ENCODE assay signal across 1 cellular context in the genomic region with DNA sequence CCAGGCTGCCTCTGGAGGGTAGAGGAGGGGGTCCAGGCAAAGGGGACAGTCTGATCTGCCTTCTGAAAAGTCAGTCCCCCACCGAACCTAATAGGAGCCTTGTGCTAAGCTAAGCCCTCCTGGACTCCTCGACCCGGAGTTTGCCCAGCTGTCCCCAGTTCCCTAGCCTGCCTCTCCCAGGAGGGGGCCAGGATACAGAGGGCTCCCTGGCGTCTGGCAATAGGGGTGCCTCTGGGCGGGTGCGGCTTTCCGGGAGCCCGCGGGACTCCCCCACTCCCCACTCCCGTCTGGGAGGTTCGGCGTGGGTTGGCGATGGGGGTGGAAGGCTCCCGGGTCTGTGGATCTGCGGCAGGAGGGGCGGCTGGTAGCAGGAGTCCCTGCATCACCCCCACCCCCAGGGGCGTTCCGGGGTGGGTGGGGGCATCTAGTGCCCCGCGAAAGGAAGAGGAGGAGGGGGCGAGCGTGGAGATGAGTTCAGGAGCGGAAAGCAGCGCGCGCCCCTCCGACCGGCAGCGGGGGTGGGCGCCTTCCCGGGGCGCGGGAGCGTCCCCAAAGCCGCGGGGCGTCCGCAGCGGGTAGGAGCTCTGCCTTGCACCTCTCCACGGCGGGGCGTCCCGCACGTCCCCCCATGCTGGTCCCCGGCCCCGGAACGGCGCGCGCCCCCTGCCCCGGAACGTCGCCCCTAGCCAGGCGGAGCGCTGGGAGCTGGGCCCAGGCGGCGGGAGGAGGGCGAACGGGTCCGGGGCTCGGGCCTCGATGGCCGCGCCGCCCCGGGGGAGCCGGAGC.
TF ChIP-seq lines count a peak whose summit lies in the region.

No MANE protein-coding gene starts in this region.

TF ChIP-seq in WTC11, 78 proteins besides CTCF, POLR2A, EP300 and RAD21 (continued from another document):
- TF ChIP-seq, protein P1, sequence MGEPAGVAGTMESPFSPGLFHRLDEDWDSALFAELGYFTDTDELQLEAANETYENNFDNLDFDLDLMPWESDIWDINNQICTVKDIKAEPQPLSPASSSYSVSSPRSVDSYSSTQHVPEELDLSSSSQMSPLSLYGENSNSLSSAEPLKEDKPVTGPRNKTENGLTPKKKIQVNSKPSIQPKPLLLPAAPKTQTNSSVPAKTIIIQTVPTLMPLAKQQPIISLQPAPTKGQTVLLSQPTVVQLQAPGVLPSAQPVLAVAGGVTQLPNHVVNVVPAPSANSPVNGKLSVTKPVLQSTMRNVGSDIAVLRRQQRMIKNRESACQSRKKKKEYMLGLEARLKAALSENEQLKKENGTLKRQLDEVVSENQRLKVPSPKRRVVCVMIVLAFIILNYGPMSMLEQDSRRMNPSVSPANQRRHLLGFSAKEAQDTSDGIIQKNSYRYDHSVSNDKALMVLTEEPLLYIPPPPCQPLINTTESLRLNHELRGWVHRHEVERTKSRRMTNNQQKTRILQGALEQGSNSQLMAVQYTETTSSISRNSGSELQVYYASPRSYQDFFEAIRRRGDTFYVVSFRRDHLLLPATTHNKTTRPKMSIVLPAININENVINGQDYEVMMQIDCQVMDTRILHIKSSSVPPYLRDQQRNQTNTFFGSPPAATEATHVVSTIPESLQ (CRISPR knock-in tag; IDR thresholded peaks at IDR 0.05): no peak
- TF ChIP-seq ATF1 (CRISPR knock-in tag; IDR thresholded peaks at IDR 0.05) (no peak), TP53 (CRISPR knock-in tag; IDR thresholded peaks at IDR 0.05) (no peak), MXD4 (CRISPR knock-in tag; IDR thresholded peaks at IDR 0.05; ENCODE audit: borderline replicate concordance) (no peak), CREM (CRISPR knock-in tag; IDR thresholded peaks at IDR 0.05) (no peak), ESRRA (CRISPR knock-in tag; IDR thresholded peaks at IDR 0.05; ENCODE audit: borderline replicate concordance) (no peak)
- TF ChIP-seq, protein P2, sequence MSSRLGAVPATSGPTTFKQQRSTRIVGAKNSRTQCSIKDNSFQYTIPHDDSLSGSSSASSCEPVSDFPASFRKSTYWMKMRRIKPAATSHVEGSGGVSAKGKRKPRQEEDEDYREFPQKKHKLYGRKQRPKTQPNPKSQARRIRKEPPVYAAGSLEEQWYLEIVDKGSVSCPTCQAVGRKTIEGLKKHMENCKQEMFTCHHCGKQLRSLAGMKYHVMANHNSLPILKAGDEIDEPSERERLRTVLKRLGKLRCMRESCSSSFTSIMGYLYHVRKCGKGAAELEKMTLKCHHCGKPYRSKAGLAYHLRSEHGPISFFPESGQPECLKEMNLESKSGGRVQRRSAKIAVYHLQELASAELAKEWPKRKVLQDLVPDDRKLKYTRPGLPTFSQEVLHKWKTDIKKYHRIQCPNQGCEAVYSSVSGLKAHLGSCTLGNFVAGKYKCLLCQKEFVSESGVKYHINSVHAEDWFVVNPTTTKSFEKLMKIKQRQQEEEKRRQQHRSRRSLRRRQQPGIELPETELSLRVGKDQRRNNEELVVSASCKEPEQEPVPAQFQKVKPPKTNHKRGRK (CRISPR knock-in tag; IDR thresholded peaks at IDR 0.05; ENCODE audit: borderline replicate concordance): no peak
- TF ChIP-seq, protein P3, sequence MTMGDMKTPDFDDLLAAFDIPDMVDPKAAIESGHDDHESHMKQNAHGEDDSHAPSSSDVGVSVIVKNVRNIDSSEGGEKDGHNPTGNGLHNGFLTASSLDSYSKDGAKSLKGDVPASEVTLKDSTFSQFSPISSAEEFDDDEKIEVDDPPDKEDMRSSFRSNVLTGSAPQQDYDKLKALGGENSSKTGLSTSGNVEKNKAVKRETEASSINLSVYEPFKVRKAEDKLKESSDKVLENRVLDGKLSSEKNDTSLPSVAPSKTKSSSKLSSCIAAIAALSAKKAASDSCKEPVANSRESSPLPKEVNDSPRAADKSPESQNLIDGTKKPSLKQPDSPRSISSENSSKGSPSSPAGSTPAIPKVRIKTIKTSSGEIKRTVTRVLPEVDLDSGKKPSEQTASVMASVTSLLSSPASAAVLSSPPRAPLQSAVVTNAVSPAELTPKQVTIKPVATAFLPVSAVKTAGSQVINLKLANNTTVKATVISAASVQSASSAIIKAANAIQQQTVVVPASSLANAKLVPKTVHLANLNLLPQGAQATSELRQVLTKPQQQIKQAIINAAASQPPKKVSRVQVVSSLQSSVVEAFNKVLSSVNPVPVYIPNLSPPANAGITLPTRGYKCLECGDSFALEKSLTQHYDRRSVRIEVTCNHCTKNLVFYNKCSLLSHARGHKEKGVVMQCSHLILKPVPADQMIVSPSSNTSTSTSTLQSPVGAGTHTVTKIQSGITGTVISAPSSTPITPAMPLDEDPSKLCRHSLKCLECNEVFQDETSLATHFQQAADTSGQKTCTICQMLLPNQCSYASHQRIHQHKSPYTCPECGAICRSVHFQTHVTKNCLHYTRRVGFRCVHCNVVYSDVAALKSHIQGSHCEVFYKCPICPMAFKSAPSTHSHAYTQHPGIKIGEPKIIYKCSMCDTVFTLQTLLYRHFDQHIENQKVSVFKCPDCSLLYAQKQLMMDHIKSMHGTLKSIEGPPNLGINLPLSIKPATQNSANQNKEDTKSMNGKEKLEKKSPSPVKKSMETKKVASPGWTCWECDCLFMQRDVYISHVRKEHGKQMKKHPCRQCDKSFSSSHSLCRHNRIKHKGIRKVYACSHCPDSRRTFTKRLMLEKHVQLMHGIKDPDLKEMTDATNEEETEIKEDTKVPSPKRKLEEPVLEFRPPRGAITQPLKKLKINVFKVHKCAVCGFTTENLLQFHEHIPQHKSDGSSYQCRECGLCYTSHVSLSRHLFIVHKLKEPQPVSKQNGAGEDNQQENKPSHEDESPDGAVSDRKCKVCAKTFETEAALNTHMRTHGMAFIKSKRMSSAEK (CRISPR knock-in tag; IDR thresholded peaks at IDR 0.05; ENCODE audit: borderline replicate concordance): no peak
- TF ChIP-seq, protein P4, sequence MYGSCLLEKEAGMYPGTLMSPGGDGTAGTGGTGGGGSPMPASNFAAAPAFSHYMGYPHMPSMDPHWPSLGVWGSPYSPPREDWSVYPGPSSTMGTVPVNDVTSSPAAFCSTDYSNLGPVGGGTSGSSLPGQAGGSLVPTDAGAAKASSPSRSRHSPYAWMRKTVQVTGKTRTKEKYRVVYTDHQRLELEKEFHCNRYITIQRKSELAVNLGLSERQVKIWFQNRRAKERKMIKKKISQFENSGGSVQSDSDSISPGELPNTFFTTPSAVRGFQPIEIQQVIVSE (CRISPR knock-in tag; IDR thresholded peaks at IDR 0.05; ENCODE audit: borderline replicate concordance): no peak
- TF ChIP-seq, protein P5, sequence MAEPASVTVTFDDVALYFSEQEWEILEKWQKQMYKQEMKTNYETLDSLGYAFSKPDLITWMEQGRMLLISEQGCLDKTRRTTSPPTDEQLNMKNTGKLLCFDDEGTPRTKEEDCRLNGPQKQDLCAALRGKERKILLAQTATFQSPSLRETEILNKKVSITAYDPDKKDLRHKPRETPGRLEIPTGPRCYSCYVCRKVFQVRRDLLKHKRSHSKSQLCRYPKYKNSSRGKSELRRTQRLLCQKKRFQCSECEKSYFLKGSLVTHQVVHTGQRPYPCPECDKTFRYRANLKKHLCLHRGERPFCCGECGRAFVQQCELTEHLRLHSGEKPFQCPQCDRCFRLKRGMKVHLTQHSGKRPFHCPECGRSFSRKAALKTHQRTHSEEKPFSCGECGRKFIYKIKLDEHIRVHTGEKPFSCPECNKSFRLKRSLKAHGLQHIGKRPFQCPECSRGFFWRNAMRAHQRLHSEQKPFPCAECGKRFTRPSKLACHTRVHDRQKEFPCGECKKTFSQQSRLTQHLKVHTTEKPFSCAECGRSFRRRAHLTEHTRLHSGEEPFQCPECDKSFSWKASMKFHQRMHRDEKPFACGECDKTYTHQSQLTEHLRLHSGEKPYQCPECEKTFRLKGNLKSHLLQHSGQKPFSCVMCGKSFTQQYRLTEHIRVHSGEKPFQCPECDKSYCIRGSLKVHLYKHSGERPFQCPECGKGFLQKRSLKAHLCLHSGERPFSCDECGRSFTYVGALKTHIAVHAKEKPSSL (CRISPR knock-in tag; conservative IDR thresholded peaks at IDR 0.05): no peak
